In the genomic region with DNA sequence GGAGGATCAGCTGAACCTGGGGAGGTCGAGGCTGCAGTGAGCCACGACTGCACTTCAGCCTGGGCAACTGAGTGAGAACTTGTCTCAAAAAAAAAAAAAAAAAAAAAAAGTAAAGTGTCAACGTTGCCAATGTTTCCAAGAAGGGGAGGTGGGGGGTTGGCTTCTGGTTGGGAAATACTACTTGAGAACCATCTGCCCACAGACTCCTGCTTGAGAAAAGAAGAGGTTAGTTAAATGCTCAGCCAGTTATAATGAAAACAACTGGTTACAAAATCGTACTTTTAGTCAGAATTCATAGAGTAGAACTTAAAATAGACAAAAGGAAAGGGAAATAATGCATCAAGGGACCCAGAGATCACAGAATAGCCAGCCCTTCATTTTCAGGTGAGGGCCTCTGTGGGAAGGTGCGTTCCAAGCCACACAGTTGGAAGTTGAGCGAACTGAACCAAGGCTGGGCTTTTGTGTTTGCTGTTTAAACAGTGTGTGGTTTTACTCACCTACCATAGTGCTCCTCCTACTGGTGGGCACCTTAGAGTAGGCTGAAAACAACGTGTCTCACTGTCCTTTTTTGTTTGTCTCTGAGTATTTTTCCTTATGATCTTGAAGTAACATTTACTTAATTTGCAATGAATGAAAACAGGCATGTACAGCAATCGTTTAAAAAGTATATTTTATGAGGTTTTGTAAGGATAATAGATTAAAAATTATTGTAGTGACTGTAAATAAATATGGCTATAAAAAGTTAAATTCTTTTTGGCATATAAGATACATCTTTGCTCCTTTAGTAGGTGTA, we compare ENCODE assay signal across 8 cellular contexts.
A peak's percentile ranks its signal among the peaks of the same experiment; 100 is the strongest.
DNase-seq lines count a peak whose midpoint lies in the region; ATAC-seq and TF ChIP-seq lines count a peak whose summit lies in the region.

No MANE protein-coding gene starts in this region.

- H3K4me3 ChIP-seq in DOHH2 (ENCODE audit: low read length) (peak overlapping the region; percentile 29; the same call in 1 of the 2 replicates), SJCRH30 (no peak overlapping the region)

- ATAC-seq in GM21737 (IDR thresholded peaks at IDR 0.05; ENCODE audit: unreplicated experiment) = peak; percentile 50

- no peaks in the 10 kb centered on the region for H4K20me1 ChIP-seq in DOHH2 (ENCODE audit: control insufficient read depth, insufficient read depth, low read depth, low read length)

- H3K9me3 ChIP-seq in DOHH2 (ENCODE audit: control insufficient read depth, insufficient read depth, low read length) (no peaks in the 10 kb centered on the region), KOPT-K1 (ENCODE audit: insufficient read depth, low read length, poor library complexity, severe bottlenecking) (no peaks in the 10 kb centered on the region), SJCRH30 (replicated peaks) (no peaks in the 10 kb centered on the region)

- DNase-seq in SJCRH30 (peak; percentile 70 to 86), head of caudate nucleus (peak in 22 of 42 donors; percentile 15 to 74 (median 37)), retina (peak; percentile 21), amniotic stem cell (lab: John Stamatoyannopoulos, UW) (no peak)
- peak; percentile 57 for DNase-seq in activated gamma-delta T cell treated with anti-CD3 and anti-CD28 coated beads, Interleukin-2, amount 50 U/mL, for 16 hours (ENCODE audit: low read depth)

- H3K27ac ChIP-seq in DOHH2 (ENCODE audit: low read depth, low read length) (peak overlapping the region; percentile 61), KOPT-K1 (ENCODE audit: low read depth, low read length, poor library complexity, severe bottlenecking) (peak overlapping the region; percentile 82), SJCRH30 (no peak overlapping the region)

- peaks cover 15% of the 10 kb centered on the region; the same call in 1 of the 2 replicates for H3K79me2 ChIP-seq in DOHH2 (ENCODE audit: control insufficient read depth, low read length)

- H3K36me3 ChIP-seq in DOHH2 (ENCODE audit: control insufficient read depth, low read length) = no peaks in the 10 kb centered on the region
- no peaks in the 10 kb centered on the region for H3K36me3 ChIP-seq in KOPT-K1 (ENCODE audit: insufficient read depth, low read length)
- H3K36me3 ChIP-seq in SJCRH30 = no peaks in the 10 kb centered on the region

- H3K9me2 ChIP-seq in DOHH2 (replicated peaks; ENCODE audit: control insufficient read depth, low read length) = no peaks in the 10 kb centered on the region

- peaks cover 52% of the 10 kb centered on the region for H3F3A ChIP-seq in DOHH2 (ENCODE audit: control insufficient read depth, insufficient read depth)

- H3K27me3 ChIP-seq in DOHH2 (ENCODE audit: control insufficient read depth, low read length) (no peaks in the 10 kb centered on the region), SJCRH30 (no peaks in the 10 kb centered on the region)

- peak; percentile 81 for TF ChIP-seq CTCF in DOHH2 (IDR thresholded peaks at IDR 0.05; ENCODE audit: low read depth, low read length, poor library complexity, severe bottlenecking)

- H3K4me2 ChIP-seq in DOHH2 (ENCODE audit: low read length) = peak overlapping the region; percentile 53

- intact Hi-C loops in head of caudate nucleus (cut with DNase I) = no loop called here

- H3K4me1 ChIP-seq in DOHH2 (ENCODE audit: control insufficient read depth, low read length) = peaks cover 85% of the 10 kb centered on the region
- peaks cover 47% of the 10 kb centered on the region for H3K4me1 ChIP-seq in SJCRH30
